1 cellular context compared by ENCODE assay signal in the genomic region with DNA sequence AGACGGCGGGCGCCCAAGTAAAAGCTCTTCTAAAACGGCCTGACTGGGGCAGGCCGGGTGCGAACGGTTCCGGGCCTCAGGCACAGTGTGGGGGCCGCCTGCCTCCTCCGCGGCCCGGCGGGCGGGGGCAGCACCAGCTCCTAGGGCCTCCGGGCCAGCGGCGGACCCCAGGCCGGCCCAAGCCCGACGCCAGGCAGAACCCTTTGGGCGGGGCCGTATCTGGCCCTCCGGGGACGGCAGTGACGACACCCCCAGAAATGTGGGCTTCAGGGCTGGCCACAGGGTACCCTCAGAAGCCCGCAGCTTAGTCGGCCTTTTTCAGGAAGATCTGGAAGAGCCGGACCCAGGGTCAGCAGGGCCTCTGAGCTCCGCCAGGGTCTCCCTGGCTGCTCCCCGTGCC.
A peak's percentile ranks its signal among the peaks of the same experiment; 100 is the strongest.
TF ChIP-seq lines count a peak whose summit lies in the region.

No MANE protein-coding gene starts in this region.

TF ChIP-seq in HepG2, 621 proteins besides CTCF, POLR2A, EP300 and RAD21:
- TF ChIP-seq HOXA9 (CRISPR knock-in tag; IDR thresholded peaks at IDR 0.05; ENCODE audit: borderline replicate concordance) = no peak
- peak; percentile 65 for TF ChIP-seq RBFOX2 (IDR thresholded peaks at IDR 0.05; ENCODE audit: low read depth, low read length)
